9 cellular contexts compared by ENCODE assay signal in genomic region chr15:78943692-78944091, GRCh38. TPM values are rescaled to one million over a fixed set of nuclear protein-coding genes. Genes with fewer than 3 reads are reported as not detected.
DNase-seq lines count a peak whose midpoint lies in the region; ATAC-seq, FAIRE-seq and TF ChIP-seq lines count a peak whose summit lies in the region.
"Had no signal": no experiment of that assay in that cellular context is flagged by ENCODE, and none has a peak within 500 bp of the region (broad histone marks: within the 10 kb centered on the region; RNA-seq: fewer than 3 reads in every experiment).

No MANE protein-coding gene starts in this region.

- H3K4me1 ChIP-seq in astrocyte (ENCODE audit: insufficient read depth, low read length) (peaks cover 5% of the 10 kb centered on the region), mononuclear cell (ENCODE audit: insufficient read depth, low read length) (peaks cover 50% of the 10 kb centered on the region), thoracic aorta (ENCODE audit: control insufficient read depth in 1 of 2, low read depth in 2 of 2) (peaks cover 0 to 23% of the 10 kb centered on the region in 2 donors), SJCRH30 (no peaks in the 10 kb centered on the region)

- H3K27me3 Mint-ChIP-seq in activated T-cell treated with anti-CD3 and anti-CD28 coated beads, Interleukin-2, amount 50 U/mL, for 72 hours (ENCODE audit: low read depth), result peaks cover 21% of the 10 kb centered on the region
- peaks cover 27% of the 10 kb centered on the region for H3K27me3 Mint-ChIP-seq in astrocyte (ENCODE audit: low read depth, unreplicated experiment)

- H2AFZ ChIP-seq in astrocyte (ENCODE audit: low read depth, low read length), result no peak overlapping the region

- H3K4me3 ChIP-seq in astrocyte (ENCODE audit: insufficient read depth, low read depth, low read length) (no peak overlapping the region), mononuclear cell (ENCODE audit: low read length) (peak overlapping the region; percentile 62), thoracic aorta (peak overlapping the region; percentile 90), SJCRH30 (no peak overlapping the region)

- TF ChIP-seq CTCF in astrocyte (IDR thresholded peaks at IDR 0.05; ENCODE audit: insufficient read depth, low read depth, low read length) (no peak), thoracic aorta (IDR thresholded peaks at IDR 0.05) (no peak), D721Med (IDR thresholded peaks at IDR 0.05; ENCODE audit: insufficient read depth, missing control alignments) (no peak)

- H3K4me2 ChIP-seq in astrocyte (ENCODE audit: low read length), result no peak overlapping the region

- no peak overlapping the region for H3K9ac ChIP-seq in astrocyte (ENCODE audit: low read length)

- H3K9me3 ChIP-seq in astrocyte (ENCODE audit: insufficient read depth, low read depth, low read length) (no peaks in the 10 kb centered on the region), mononuclear cell (ENCODE audit: low read depth, low read length) (no peaks in the 10 kb centered on the region), thoracic aorta (no peaks in the 10 kb centered on the region), SJCRH30 (replicated peaks) (no peaks in the 10 kb centered on the region)

- no peaks in the 10 kb centered on the region for H3K79me2 ChIP-seq in astrocyte (ENCODE audit: insufficient read depth, low read length)

- H3K4me1 Mint-ChIP-seq in activated T-cell treated with anti-CD3 and anti-CD28 coated beads, Interleukin-2, amount 50 U/mL, for 72 hours (ENCODE audit: low read depth), result peaks cover 10% of the 10 kb centered on the region
- no peaks in the 10 kb centered on the region for H3K4me1 Mint-ChIP-seq in astrocyte (ENCODE audit: low read depth, unreplicated experiment)

- H3K36me3 ChIP-seq in astrocyte (ENCODE audit: insufficient read depth, low read length), result no peaks in the 10 kb centered on the region
- no peaks in the 10 kb centered on the region for H3K36me3 ChIP-seq in thoracic aorta
- H3K36me3 ChIP-seq in SJCRH30, result no peaks in the 10 kb centered on the region

- no peak for FAIRE-seq in astrocyte (lab: Jason Lieb, UNC)
- no peak for FAIRE-seq in D721Med (lab: Jason Lieb, UNC)

- H3K4me3 Mint-ChIP-seq in activated T-cell treated with anti-CD3 and anti-CD28 coated beads, Interleukin-2, amount 50 U/mL, for 72 hours, result peak overlapping the region; percentile 78 to 84
- no peak overlapping the region for H3K4me3 Mint-ChIP-seq in astrocyte (ENCODE audit: unreplicated experiment)

- no peaks in the 10 kb centered on the region for H4K20me1 ChIP-seq in astrocyte (ENCODE audit: insufficient read depth, low read length)

- peaks cover 17% of the 10 kb centered on the region for H3K27me3 ChIP-seq in astrocyte (ENCODE audit: insufficient read depth, low read length)
- H3K27me3 ChIP-seq in mononuclear cell (ENCODE audit: insufficient read depth, low read length), result no peaks in the 10 kb centered on the region
- no peaks in the 10 kb centered on the region for H3K27me3 ChIP-seq in thoracic aorta (replicated peaks; ENCODE audit: insufficient read depth)
- no peaks in the 10 kb centered on the region for H3K27me3 ChIP-seq in SJCRH30

- no peaks in the 10 kb centered on the region for H3K9me3 Mint-ChIP-seq in activated T-cell treated with anti-CD3 and anti-CD28 coated beads, Interleukin-2, amount 50 U/mL, for 72 hours
- H3K9me3 Mint-ChIP-seq in astrocyte (ENCODE audit: unreplicated experiment), result no peaks in the 10 kb centered on the region

- no peak for DNase-seq in activated T-cell treated with anti-CD3 and anti-CD28 coated beads, Interleukin-2, amount 50 U/mL, for 72 hours
- DNase-seq in activated T-cell treated with anti-CD3 and anti-CD28 coated beads, Interleukin-2, amount 50 U/mL, for 1 hour, result no peak
- DNase-seq in astrocyte (ENCODE audit: low read depth) (peak; percentile 25), thoracic aorta (ENCODE audit: low spot score) (no peak), AG08395 (ENCODE audit: low spot score) (no peak), D721Med (ENCODE audit: insufficient read length, low spot score) (no peak), SJCRH30 (no peak)
- DNase-seq: NCI-H2227 treated with DMSO at 0.1 percent for 48 hours had no signal

- H3K27ac ChIP-seq in astrocyte (ENCODE audit: low read depth, low read length) (no peak overlapping the region), thoracic aorta (peak overlapping the region in 1 of 2 donors; percentile 12), SJCRH30 (no peak overlapping the region)

- no peak for ATAC-seq in activated T-cell treated with anti-CD3 and anti-CD28 coated beads, Interleukin-2, amount 50 U/mL, for 72 hours (replicated peaks in 1 of 2)
- no peak for ATAC-seq in thoracic aorta (ENCODE audit: insufficient number of reproducible peaks, low FRiP score, low read depth)

- H3K36me3 Mint-ChIP-seq in activated T-cell treated with anti-CD3 and anti-CD28 coated beads, Interleukin-2, amount 50 U/mL, for 72 hours (ENCODE audit: insufficient read depth in 2 of 2), result no peaks in the 10 kb centered on the region
- no peaks in the 10 kb centered on the region for H3K36me3 Mint-ChIP-seq in astrocyte (ENCODE audit: low read depth, unreplicated experiment)

- no peak overlapping the region for H3K27ac Mint-ChIP-seq in activated T-cell treated with anti-CD3 and anti-CD28 coated beads, Interleukin-2, amount 50 U/mL, for 72 hours
- H3K27ac Mint-ChIP-seq in astrocyte (ENCODE audit: unreplicated experiment), result no peak overlapping the region

RNA-seq across cellular contexts. Expression of gene CTSH, which starts 1.2 kb away (rescaled TPM):
- 10 to 100 TPM in 1 of 2 donors, 1 to 10 TPM in 1; 7.1 to 33.1 TPM for total RNA-seq in activated T-cell treated with anti-CD3 and anti-CD28 coated beads, Interleukin-2, amount 50 U/mL, for 72 hours
- 4.1 and 5.7 TPM in 2 replicates for total RNA-seq in astrocyte
- total RNA-seq in mononuclear cell, result 280 TPM
- 100 to 1,000 TPM; 136 to 149 TPM for total RNA-seq in thoracic aorta
- total RNA-seq in SJCRH30 (2014; rRNA removed; shearing (Covaris generic)), result 11.4 and 13.5 TPM in 2 replicates

Comparison
In these comparisons a context has a peak if more than half of its experiments do, and no peak if none do; other contexts are left out.
1. H3K4me3 ChIP-seq: peak in mononuclear cell (single experiment) and thoracic aorta (single experiment); none in astrocyte (single experiment) and SJCRH30 (single experiment).